2 cellular contexts compared by ENCODE assay signal in the genomic region with DNA sequence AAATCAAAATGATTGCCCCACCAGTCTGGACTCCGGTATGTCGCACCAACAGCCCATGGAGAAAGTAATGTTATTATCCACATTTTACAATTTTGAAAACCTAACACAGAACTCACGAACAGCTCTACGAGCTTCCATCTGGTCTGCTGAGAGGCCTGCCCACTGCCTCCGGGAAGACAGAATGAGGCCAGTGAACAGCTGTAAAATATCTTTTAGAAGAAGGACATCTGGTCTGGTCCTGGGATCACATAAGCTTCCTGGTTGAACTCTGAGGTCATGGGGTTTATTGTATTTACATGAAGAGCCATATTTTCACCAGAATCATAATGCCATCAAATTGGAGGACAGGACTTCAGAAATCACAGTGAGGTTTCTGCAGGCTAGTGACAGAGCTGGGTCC.
TF ChIP-seq lines count a peak whose summit lies in the region.

No MANE protein-coding gene starts in this region.

TF ChIP-seq in SK-N-SH, 30 proteins besides CTCF, POLR2A, EP300 and RAD21 (continued from another document):
- TF ChIP-seq PBX3 (IDR thresholded peaks at IDR 0.05): no peak
- no peak for TF ChIP-seq POLR2AphosphoS5 (IDR thresholded peaks at IDR 0.05; ENCODE audit: low read depth, low read length)

TF ChIP-seq in SK-N-SH treated with all-trans-retinoic acid at 6 μM for 48 hours, 23 proteins besides CTCF, POLR2A, EP300 and RAD21 (continued from another document):
- TF ChIP-seq, protein P1, sequence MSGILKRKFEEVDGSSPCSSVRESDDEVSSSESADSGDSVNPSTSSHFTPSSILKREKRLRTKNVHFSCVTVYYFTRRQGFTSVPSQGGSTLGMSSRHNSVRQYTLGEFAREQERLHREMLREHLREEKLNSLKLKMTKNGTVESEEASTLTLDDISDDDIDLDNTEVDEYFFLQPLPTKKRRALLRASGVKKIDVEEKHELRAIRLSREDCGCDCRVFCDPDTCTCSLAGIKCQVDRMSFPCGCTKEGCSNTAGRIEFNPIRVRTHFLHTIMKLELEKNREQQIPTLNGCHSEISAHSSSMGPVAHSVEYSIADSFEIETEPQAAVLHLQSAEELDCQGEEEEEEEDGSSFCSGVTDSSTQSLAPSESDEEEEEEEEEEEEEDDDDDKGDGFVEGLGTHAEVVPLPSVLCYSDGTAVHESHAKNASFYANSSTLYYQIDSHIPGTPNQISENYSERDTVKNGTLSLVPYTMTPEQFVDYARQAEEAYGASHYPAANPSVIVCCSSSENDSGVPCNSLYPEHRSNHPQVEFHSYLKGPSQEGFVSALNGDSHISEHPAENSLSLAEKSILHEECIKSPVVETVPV (CRISPR knock-in tag; IDR thresholded peaks at IDR 0.05): no peak
- no peak for TF ChIP-seq ZC3H10 (CRISPR knock-in tag; IDR thresholded peaks at IDR 0.05)
